Comparison of ENCODE assay signal across 8 cellular contexts in the genomic region with DNA sequence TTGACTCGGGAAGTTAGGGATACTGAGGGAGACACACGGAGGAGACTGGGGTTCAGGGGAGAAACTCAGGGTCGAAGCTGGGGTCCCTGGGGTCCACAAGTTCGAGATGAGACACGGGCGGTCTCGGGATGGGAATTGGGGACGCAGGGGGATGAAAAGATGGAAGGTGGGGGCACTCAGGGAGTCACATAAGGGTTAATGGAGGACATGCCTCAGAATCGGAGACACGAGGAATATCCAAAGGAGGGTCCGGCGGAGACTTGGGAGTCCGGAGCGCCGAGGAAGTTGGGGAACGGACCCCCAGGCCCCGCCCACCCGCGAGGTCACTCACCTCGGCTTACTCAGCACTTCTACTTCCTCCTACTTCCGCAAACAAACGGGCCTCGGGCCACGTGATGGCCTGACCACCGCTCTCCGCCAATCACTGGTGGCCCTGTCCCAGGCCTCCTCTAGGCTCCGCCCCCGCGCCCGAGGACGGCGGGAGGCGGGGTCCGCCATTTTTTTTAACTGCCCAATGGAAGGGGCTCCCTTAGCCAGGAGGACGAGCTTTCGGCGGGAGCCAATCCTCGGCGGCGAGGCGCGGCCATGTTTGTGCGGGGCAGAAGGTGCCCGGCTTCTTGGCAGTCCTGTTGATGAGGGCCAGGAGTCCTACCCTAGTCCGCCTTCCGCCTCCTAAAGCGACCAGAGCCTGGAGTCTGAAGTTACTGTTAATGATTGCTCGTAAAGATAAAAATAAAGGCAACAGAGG. TPM values are rescaled to one million over a fixed set of nuclear protein-coding genes. Genes with fewer than 3 reads are reported as not detected.
A peak's percentile ranks its signal among the peaks of the same experiment; 100 is the strongest.
DNase-seq lines count a peak whose midpoint lies in the region; ATAC-seq and TF ChIP-seq lines count a peak whose summit lies in the region.

Gene PLA2G6 (minus strand): TSS at position 378 of the 748 bp plus-strand sequence. CDS start 12,404 bp downstream, outside the sequence.

- H3K4me1 Mint-ChIP-seq in activated CD4-positive, alpha-beta T cell treated with anti-CD3 and anti-CD28 coated beads for 36 hours = peaks cover 32% of the 10 kb centered on the region

- H3K27me3 Mint-ChIP-seq in activated CD4-positive, alpha-beta T cell treated with anti-CD3 and anti-CD28 coated beads for 36 hours = no peaks in the 10 kb centered on the region

- CTCF ChIA-PET in activated CD4-positive, alpha-beta T cell treated with anti-CD3 and anti-CD28 coated beads for 36 hours (lab: Charles Lee) = interaction anchor here (0.5 to 1.3 kb wide), 6 partner anchors 8 to 291 kb away, joined by 3 read pairs; no protein-coding TSS in a partner anchor

- ATAC-seq in HG03442 (IDR thresholded peaks at IDR 0.05; ENCODE audit: unreplicated experiment) = peak; percentile 86
- peak; percentile 92 for ATAC-seq in activated CD4-positive, alpha-beta T cell treated with anti-CD3 and anti-CD28 coated beads for 36 hours

- H3K4me3 Mint-ChIP-seq in activated CD4-positive, alpha-beta T cell treated with anti-CD3 and anti-CD28 coated beads for 36 hours = peak within 1 kb of the TSS; percentile 96

- TF ChIP-seq CTCF in choroid plexus epithelial cell (conservative IDR thresholded peaks at IDR 0.05; ENCODE audit: low read depth, low read length) = no peak

- H3K36me3 Mint-ChIP-seq in activated CD4-positive, alpha-beta T cell treated with anti-CD3 and anti-CD28 coated beads for 36 hours (ENCODE audit: low read depth) = peaks cover 7% of the 10 kb centered on the region

- peak within 1 kb of the TSS; percentile 98 for H3K27ac Mint-ChIP-seq in activated CD4-positive, alpha-beta T cell treated with anti-CD3 and anti-CD28 coated beads for 36 hours

- H3K9me3 Mint-ChIP-seq in activated CD4-positive, alpha-beta T cell treated with anti-CD3 and anti-CD28 coated beads for 36 hours (ENCODE audit: low read depth) = no peaks in the 10 kb centered on the region

- intact Hi-C loops in activated CD4-positive, alpha-beta T cell treated with anti-CD3 and anti-CD28 coated beads for 36 hours (cut with DNase I, micrococcal nuclease) = loop anchor here in 1 of 2 experiments (1.0 to 2.0 kb wide), 13 partner anchors 20 to 573 kb away; partner anchors contain the start of genes ANKRD54, C22orf23, CSNK1E and DDX17

- DNase-seq in AML-193 (lab: John Stamatoyannopoulos, UW) = peak; percentile 98
- peak; percentile 98 for DNase-seq in GM19238 (ENCODE audit: insufficient read length, low spot score)
- peak; percentile 95 to 99 for DNase-seq in NCI-H524 (lab: John Stamatoyannopoulos, UW)
- DNase-seq in activated CD4-positive, alpha-beta T cell treated with anti-CD3 and anti-CD28 coated beads for 36 hours = peak; percentile 99
- DNase-seq in choroid plexus epithelial cell (ENCODE audit: low read depth) = peak; percentile 99
- DNase-seq in kidney glomerular epithelial cell (lab: John Stamatoyannopoulos, UW) = peak; percentile 97
- peak; percentile 89 to 95 for DNase-seq in stimulated activated CD4-positive, alpha-beta T cell treated with anti-CD3 and anti-CD28 coated beads, Interleukin-1b, Interleukin-23, amount 100 ng/mL, for 1 hour (ENCODE audit: low read depth in 2 of 2)

- peak within 1 kb of the TSS; percentile 66 for H3K4me3 ChIP-seq in choroid plexus epithelial cell (ENCODE audit: low read depth, low read length)

- POLR2A ChIA-PET in activated CD4-positive, alpha-beta T cell treated with anti-CD3 and anti-CD28 coated beads for 36 hours (lab: Charles Lee) = interaction anchor here (0.6 to 1.0 kb wide), 2 partner anchors 12 to 20 kb away, joined by 3 to 10 read pairs; partner anchors contain the start of gene MAFF

RNA-seq across cellular contexts. Expression of gene PLA2G6, which starts in this region (rescaled TPM):
- 10 to 100 TPM; 54.0 to 57.3 TPM for total RNA-seq in activated CD4-positive, alpha-beta T cell treated with anti-CD3 and anti-CD28 coated beads for 36 hours

Comparison
In these comparisons a context has a peak if more than half of its experiments do, and no peak if none do; other contexts are left out.
1. Peak in every context shown above with its lines: DNase-seq, ATAC-seq and H3K4me3 ChIP-seq.